In genomic region chr9:35905912-35906679, GRCh38 we compare ENCODE assay signal across 8 cellular contexts.
A peak's percentile ranks its signal among the peaks of the same experiment; 100 is the strongest.
DNase-seq lines count a peak whose midpoint lies in the region; ATAC-seq, FAIRE-seq and TF ChIP-seq lines count a peak whose summit lies in the region.

TSS of gene HRCT1 (plus strand) at chr9:35906202. CDS start at chr9:35906288, 86 bp downstream.

- CTCF ChIA-PET in GM10248 (lab: Yijun Ruan, JAX) = interaction anchor here (1.1 to 3.0 kb wide), 5 partner anchors 24 to 117 kb away, joined by 3 to 14 read pairs (median 4); no protein-coding TSS in a partner anchor

- H3K4me3 ChIP-seq in foreskin fibroblast (ENCODE audit: low read depth in 1 of 2, low read length in 2 of 2) = no peak within 1 kb of the TSS

- TF ChIP-seq CTCF in foreskin fibroblast (IDR thresholded peaks at IDR 0.05; ENCODE audit: low read depth, low read length) (no peak), D721Med (IDR thresholded peaks at IDR 0.05; ENCODE audit: insufficient read depth, missing control alignments) (no peak), GM10248 (IDR thresholded peaks at IDR 0.05; ENCODE audit: control extremely low read depth, extremely low read depth, low read depth, missing control alignments) (no peak)

- FAIRE-seq in D721Med (lab: Jason Lieb, UNC) = no peak

- DNase-seq in HCEC 1CT = peak; percentile 95
- DNase-seq in foreskin fibroblast = peak; percentile 95 to 99
- peak; percentile 39 for DNase-seq in pons (ENCODE audit: low spot score)
- DNase-seq in D721Med (ENCODE audit: insufficient read length, low spot score) = no peak
- DNase-seq in GM10248 (ENCODE audit: extremely low spot score) = no peak
- no peak for DNase-seq in NCI-H128 (lab: John Stamatoyannopoulos, UW; ENCODE audit: unreplicated experiment)

- peak; percentile 76 for ATAC-seq in SK-N-SH treated with all-trans-retinoic acid at 6 μM for 48 hours
- ATAC-seq in HG02884 (IDR thresholded peaks at IDR 0.05; ENCODE audit: unreplicated experiment) = no peak

- POLR2A ChIA-PET in GM10248 (lab: Yijun Ruan, JAX) = no interaction called here

TF ChIP-seq in SK-N-SH treated with all-trans-retinoic acid at 6 μM for 48 hours, 23 proteins besides CTCF, POLR2A, EP300 and RAD21:
- TF ChIP-seq ZFP3 (CRISPR knock-in tag; IDR thresholded peaks at IDR 0.05) (peak; percentile 75), ZNF8 (CRISPR knock-in tag; IDR thresholded peaks at IDR 0.05) (no peak), SNAI2 (CRISPR knock-in tag; IDR thresholded peaks at IDR 0.05) (peak; percentile 27; the same call in 1 of the 2 replicates)

Comparison
In these comparisons a context has a peak if more than half of its experiments do, and no peak if none do; other contexts are left out.
1. DNase-seq: peak in HCEC 1CT (single experiment), foreskin fibroblast (2 of 2) and pons (single experiment); none in D721Med (single experiment), GM10248 (single experiment) and NCI-H128 (single experiment).